In the genomic region with DNA sequence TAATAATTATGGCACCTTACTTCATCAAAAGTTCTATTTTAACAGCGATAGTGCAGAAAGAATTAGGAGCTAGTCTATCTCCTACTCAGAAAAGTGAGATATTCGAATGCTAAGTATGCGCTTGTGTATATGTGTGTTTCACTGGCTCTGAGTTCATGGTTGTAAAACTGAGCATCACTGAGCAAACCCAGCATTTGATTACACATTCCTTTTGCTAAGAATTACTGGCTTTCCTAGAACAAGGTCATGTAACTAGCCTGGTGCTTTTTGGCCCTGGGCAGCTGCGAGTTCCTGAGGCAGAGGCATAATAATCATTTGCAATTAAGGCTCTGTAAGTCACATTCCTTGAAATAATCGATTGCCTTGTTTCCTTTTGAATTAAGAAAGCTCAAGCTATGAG, we compare ENCODE assay signal across 16 cellular contexts.
DNase-seq lines count a peak whose midpoint lies in the region; TF ChIP-seq lines count a peak whose summit lies in the region.
"Had no signal": no experiment of that assay in that cellular context is flagged by ENCODE, and none has a peak within 500 bp of the region (broad histone marks: within the 10 kb centered on the region; RNA-seq: fewer than 3 reads in every experiment).

No MANE protein-coding gene starts in this region.

- TF ChIP-seq CTCF in OCI-LY7 (conservative IDR thresholded peaks at IDR 0.05; ENCODE audit: low read length): no peak
- no peak for TF ChIP-seq CTCF in fibroblast of villous mesenchyme (IDR thresholded peaks at IDR 0.05; ENCODE audit: insufficient read depth, low read depth, low read length)
- no peak for TF ChIP-seq CTCF in Caco-2 (IDR thresholded peaks at IDR 0.05; ENCODE audit: insufficient read depth in 1 of 2, low read depth in 1 of 2, low read length in 1 of 2, severe bottlenecking in 1 of 2, unreplicated experiment in 1 of 2)

- TSS peak; percentile 23 for BruUV-seq in OCI-LY7 (replicated peaks; lab: Mats Ljungman, UMichigan)
- BruUV-seq in Caco-2 (replicated peaks; lab: Mats Ljungman, UMichigan): no TSS peak

- no peaks in the 10 kb centered on the region for H3K9me2 ChIP-seq in OCI-LY7 (ENCODE audit: insufficient read depth, low read length)

- H3K4me3 ChIP-seq in OCI-LY7 (ENCODE audit: low read depth, low read length, poor library complexity, severe bottlenecking) (no peak overlapping the region), fibroblast of villous mesenchyme (ENCODE audit: low read depth, low read length) (no peak overlapping the region), Caco-2 (ENCODE audit: low read depth, low read length) (no peak overlapping the region)
- H3K4me3 ChIP-seq: GM23248, HAP-1 had no signal

- H3K27ac Mint-ChIP-seq in Caco-2 (ENCODE audit: unreplicated experiment): no peak overlapping the region
- H3K27ac Mint-ChIP-seq: CD4-positive, alpha-beta T cell had no signal

- H3K36me3 Mint-ChIP-seq in Caco-2 (ENCODE audit: insufficient read depth, unreplicated experiment): no peaks in the 10 kb centered on the region

- H3K9me3 ChIP-seq in OCI-LY7 (ENCODE audit: low read length) (peaks cover 8% of the 10 kb centered on the region; the same call in 1 of the 2 replicates), Caco-2 (no peaks in the 10 kb centered on the region)
- H3K9me3 ChIP-seq: BE2C, HAP-1 had no signal

- H3K27me3 ChIP-seq in Caco-2 (replicated peaks; ENCODE audit: control insufficient read depth, insufficient read depth, low read length): no peaks in the 10 kb centered on the region
- H3K27me3 ChIP-seq: BE2C had no signal

- H3K36me3 ChIP-seq in OCI-LY7 (ENCODE audit: insufficient read depth, low read length) (peaks cover 20% of the 10 kb centered on the region), Caco-2 (ENCODE audit: control insufficient read depth, insufficient read depth, low read length) (no peaks in the 10 kb centered on the region)
- H3K36me3 ChIP-seq: BE2C, HAP-1 had no signal

- CTCF ChIA-PET in OCI-LY7 (lab: Charles Lee; ENCODE audit: unreplicated experiment) (no interaction called here), Caco-2 (lab: Charles Lee) (no interaction called here)

- H3K4me3 Mint-ChIP-seq in Caco-2 (ENCODE audit: unreplicated experiment): no peak overlapping the region
- H3K4me3 Mint-ChIP-seq: CD4-positive, alpha-beta T cell had no signal

- H3K27me3 Mint-ChIP-seq in Caco-2 (ENCODE audit: insufficient read depth, unreplicated experiment): no peaks in the 10 kb centered on the region
- H3K27me3 Mint-ChIP-seq: CD4-positive, alpha-beta T cell had no signal

- no peak overlapping the region for H3K27ac ChIP-seq in OCI-LY7 (ENCODE audit: low read depth, low read length, poor library complexity, severe bottlenecking)
- H3K27ac ChIP-seq: GM23248 had no signal

- H3K4me1 ChIP-seq in OCI-LY7 (ENCODE audit: insufficient read depth, low read length, poor library complexity, severe bottlenecking): no peaks in the 10 kb centered on the region
- no peaks in the 10 kb centered on the region for H3K4me1 ChIP-seq in Caco-2
- H3K4me1 ChIP-seq: BE2C, HAP-1 had no signal

- POLR2A ChIA-PET in OCI-LY7 (lab: Charles Lee): interaction anchor here (0.6 to 0.7 kb wide), 4 partner anchors 26 to 432 kb away, joined by 3 to 5 read pairs (median 4); no protein-coding TSS in a partner anchor
- POLR2A ChIA-PET in Caco-2 (lab: Charles Lee): no interaction called here

- H3K79me2 ChIP-seq in OCI-LY7 (ENCODE audit: insufficient read depth, low read depth, low read length): no peaks in the 10 kb centered on the region

- H3K4me2 ChIP-seq in OCI-LY7 (ENCODE audit: low read length): no peak overlapping the region

- H2AFZ ChIP-seq in OCI-LY7 (ENCODE audit: low read length): no peak overlapping the region
- H2AFZ ChIP-seq: GM23248 had no signal

- intact Hi-C loops in OCI-LY7 (cut with micrococcal nuclease; ENCODE audit: unreplicated experiment) (no loop called here), posterior vena cava (cut with DNase I) (no loop called here), head of caudate nucleus (cut with DNase I) (no loop called here), Caco-2 (cut with micrococcal nuclease; ENCODE audit: unreplicated experiment) (no loop called here)

- H3K4me1 Mint-ChIP-seq in Caco-2 (ENCODE audit: low read depth, unreplicated experiment): no peaks in the 10 kb centered on the region

- no peaks in the 10 kb centered on the region for H3K9me3 Mint-ChIP-seq in Caco-2 (ENCODE audit: unreplicated experiment)
- H3K9me3 Mint-ChIP-seq: CD4-positive, alpha-beta T cell had no signal

- H4K20me1 ChIP-seq in OCI-LY7 (ENCODE audit: insufficient read depth, low read length): no peaks in the 10 kb centered on the region

- DNase-seq in OCI-LY7 (ENCODE audit: low spot score) (no peak), fibroblast of villous mesenchyme (ENCODE audit: low read depth) (peak; percentile 53), posterior vena cava (ENCODE audit: low spot score) (peak; percentile 2), COLO668 (lab: John Stamatoyannopoulos, UW; ENCODE audit: unreplicated experiment) (no peak), head of caudate nucleus (no peak), NCI-H510A (lab: John Stamatoyannopoulos, UW) (no peak), Caco-2 (no peak)
- DNase-seq: ACHN; BE2C; C1 segment of cervical spinal cord; Calu3; CD4-positive, alpha-beta T cell; DMS79 treated with DMSO at 0.1 percent for 48 hours; EL; GM23248 had no signal

Comparison
In these comparisons a context has a peak if more than half of its experiments do, and no peak if none do; other contexts are left out.
1. DNase-seq: peak in fibroblast of villous mesenchyme (single experiment) and posterior vena cava (single experiment); none in OCI-LY7 (single experiment), COLO668 (single experiment), head of caudate nucleus (0 of 42), NCI-H510A (single experiment) and Caco-2 (0 of 2).